ENCODE assay signal across 14 cellular contexts in the genomic region with DNA sequence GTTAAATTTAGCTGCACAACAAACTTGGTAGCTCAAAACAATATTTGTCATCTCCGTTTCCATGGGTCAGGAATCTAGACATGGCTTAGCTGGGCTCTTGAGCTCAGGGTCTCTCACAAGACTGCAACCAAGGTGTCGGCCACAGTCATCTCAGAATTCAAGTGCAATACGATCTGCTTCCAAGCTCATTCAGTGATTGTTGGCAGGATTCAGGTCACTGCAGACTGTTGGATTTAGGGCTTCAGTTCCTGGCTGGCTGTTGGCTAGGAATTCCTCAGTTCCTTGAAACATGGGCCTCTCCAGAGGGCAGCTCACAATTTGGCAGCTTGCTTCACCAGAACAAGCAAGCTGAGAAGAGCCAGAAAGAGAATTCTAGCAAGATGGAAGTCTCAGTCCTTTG. TPM values are rescaled to one million over a fixed set of nuclear protein-coding genes. Genes with fewer than 3 reads are reported as not detected.
A peak's percentile ranks its signal among the peaks of the same experiment; 100 is the strongest.
DNase-seq lines count a peak whose midpoint lies in the region; ATAC-seq and TF ChIP-seq lines count a peak whose summit lies in the region.
"Had no signal": no experiment of that assay in that cellular context is flagged by ENCODE, and none has a peak within 500 bp of the region (broad histone marks: within the 10 kb centered on the region; RNA-seq: fewer than 3 reads in every experiment).

No MANE protein-coding gene starts in this region.

- TF ChIP-seq CTCF in prostate gland (IDR thresholded peaks at IDR 0.05) (no peak), mucosa of descending colon (IDR thresholded peaks at IDR 0.05) (no peak)

- DNase-seq in G401 (ENCODE audit: low spot score) (peak; percentile 34), NCI-H446 treated with DMSO at 0.1 percent for 48 hours (lab: John Stamatoyannopoulos, UW) (peak; percentile 46), myocyte (ENCODE audit: low read depth) (peak; percentile 21), superior temporal gyrus (ENCODE audit: extremely low spot score) (peak; percentile 15), NCI-H82 (lab: John Stamatoyannopoulos, UW) (no peak), prostate gland (ENCODE audit: low spot score) (no peak), mucosa of descending colon (no peak)
- DNase-seq: CD8-positive, alpha-beta memory T cell; DND-41; GM23248 had no signal

- no peak for TF ChIP-seq POLR2A in prostate gland (IDR thresholded peaks at IDR 0.05)

- intact Hi-C loops in prostate gland (cut with DNase I) = no loop called here
- intact Hi-C loops in mucosa of descending colon (cut with DNase I, micrococcal nuclease) = no loop called here

- 90% methylated on average over 3 of the region's 3 CpGs for WGBS in prostate gland

- H3K4me3 ChIP-seq in prostate gland = no peak overlapping the region
- no peak overlapping the region for H3K4me3 ChIP-seq in mucosa of descending colon
- H3K4me3 ChIP-seq: A549, BLaER1, GM23248 had no signal

- H3K27me3 ChIP-seq in prostate gland (replicated peaks; ENCODE audit: insufficient read depth) = no peaks in the 10 kb centered on the region
- H3K27me3 ChIP-seq: BLaER1 had no signal

- no peaks in the 10 kb centered on the region for H3K4me1 ChIP-seq in prostate gland (replicated peaks)
- H3K4me1 ChIP-seq in mucosa of descending colon (ENCODE audit: low read depth) = no peaks in the 10 kb centered on the region
- H3K4me1 ChIP-seq: A549, BLaER1 had no signal

- H3K36me3 ChIP-seq in prostate gland = no peaks in the 10 kb centered on the region
- H3K36me3 ChIP-seq in mucosa of descending colon (ENCODE audit: low read depth) = no peaks in the 10 kb centered on the region

- no peak for ATAC-seq in mucosa of descending colon
- ATAC-seq: A549, HCT116 had no signal

- no peaks in the 10 kb centered on the region for H3K9me3 ChIP-seq in prostate gland
- H3K9me3 ChIP-seq in mucosa of descending colon = peaks cover 62% of the 10 kb centered on the region
- H3K9me3 ChIP-seq: A549 had no signal

- in situ Hi-C loops in G401 (cut with HindIII; ENCODE audit: low sequenced_read_pairs) = no loop called here

- no peak overlapping the region for H3K27ac ChIP-seq in prostate gland
- H3K27ac ChIP-seq: A549, BLaER1, GM23248, HL-60 had no signal

RNA-seq across cellular contexts. Expression of gene CHST3, which starts 17.5 kb away (rescaled TPM):
- 26.6 and 29.9 TPM in 2 replicates for total RNA-seq in G401 (2014; rRNA removed; shearing (Covaris generic))
- total RNA-seq in myocyte (49.3 and 57.5 TPM in 2 replicates), prostate gland (100 to 1,000 TPM in 1 of 2 donors, 10 to 100 TPM in 1; 16.5 to 197 TPM), mucosa of descending colon (10 to 100 TPM in 1 of 3 donors, 1 to 10 TPM in 2; 1.1 to 15.7 (median 3.1) TPM)
- 81.8 TPM for polyA plus RNA-seq in myocyte (2012)
- polyA plus RNA-seq: CD8-positive, alpha-beta memory T cell had no signal

Comparison
In these comparisons a context has a peak if more than half of its experiments do, and no peak if none do; other contexts are left out.
1. DNase-seq: peak in G401 (single experiment), NCI-H446 treated with DMSO at 0.1 percent for 48 hours (single experiment), myocyte (single experiment) and superior temporal gyrus (single experiment); none in NCI-H82 (single experiment), prostate gland (single experiment) and mucosa of descending colon (0 of 3).